ENCODE assay signal across 11 cellular contexts in genomic region chr3:172103724-172104123, GRCh38.
DNase-seq lines count a peak whose midpoint lies in the region; ATAC-seq, FAIRE-seq and TF ChIP-seq lines count a peak whose summit lies in the region.
"Had no signal": no experiment of that assay in that cellular context is flagged by ENCODE, and none has a peak within 500 bp of the region (broad histone marks: within the 10 kb centered on the region; RNA-seq: fewer than 3 reads in every experiment).

No MANE protein-coding gene starts in this region.

- in situ Hi-C loops in GM23248 (cut with MboI), result no loop called here

- H3K27me3 ChIP-seq in GM23248 (replicated peaks; ENCODE audit: insufficient read depth), result no peaks in the 10 kb centered on the region
- no peaks in the 10 kb centered on the region for H3K27me3 ChIP-seq in pancreas
- H3K27me3 ChIP-seq in testis, result no peaks in the 10 kb centered on the region
- H3K27me3 ChIP-seq in H7 (ENCODE audit: control insufficient read depth, insufficient read depth, low read length), result no peaks in the 10 kb centered on the region

- H3K9ac ChIP-seq in GM23248, result peak overlapping the region; percentile 38

- intact Hi-C loops in pancreas (cut with DNase I), result no loop called here
- intact Hi-C loops in testis (cut with DNase I; ENCODE audit: low total_unique reads), result no loop called here

- peak in 2 of 4 donors; percentile 11 to 13 for ATAC-seq in pancreas

- H4K20me1 ChIP-seq in GM23248 (ENCODE audit: insufficient read depth), result peaks cover 34% of the 10 kb centered on the region

- no peak for TF ChIP-seq CTCF in fibroblast of mammary gland (conservative IDR thresholded peaks at IDR 0.05; ENCODE audit: control insufficient read depth, insufficient read depth, low read depth, low read length)
- no peak for TF ChIP-seq CTCF in pancreas (IDR thresholded peaks at IDR 0.05)
- TF ChIP-seq CTCF in testis (IDR thresholded peaks at IDR 0.05), result no peak

- no peaks in the 10 kb centered on the region for H3K9me2 ChIP-seq in GM23248 (ENCODE audit: insufficient read depth)

- H3K79me2 ChIP-seq in GM23248 (ENCODE audit: insufficient read depth), result peaks cover 100% of the 10 kb centered on the region

- peak overlapping the region; percentile 59 for H3K4me2 ChIP-seq in GM23248 (ENCODE audit: unreplicated experiment)

- H2AFZ ChIP-seq in GM23248, result no peak overlapping the region

- no peaks in the 10 kb centered on the region for H3K9me3 ChIP-seq in GM23248 (ENCODE audit: low read depth)
- H3K9me3 ChIP-seq in pancreas, result no peaks in the 10 kb centered on the region
- H3K9me3 ChIP-seq in testis, result no peaks in the 10 kb centered on the region

- peaks cover 67% of the 10 kb centered on the region for H3F3A ChIP-seq in GM23248 (ENCODE audit: insufficient read depth)

- FAIRE-seq in pancreas (lab: Jason Lieb, UNC), result no peak
- FAIRE-seq: islet of Langerhans, TTC549 had no signal

- H3K4me1 ChIP-seq in GM23248 (ENCODE audit: insufficient read depth) (peaks cover 66% of the 10 kb centered on the region), pancreas (peaks cover 38 to 71% (median 56%) of the 10 kb centered on the region in 3 donors), testis (peaks cover 13% of the 10 kb centered on the region)

- TF ChIP-seq POLR2A in testis (IDR thresholded peaks at IDR 0.05), result no peak

- H3K4me3 ChIP-seq in GM23248, result peak overlapping the region; percentile 33; the same call in 1 of the 2 replicates
- H3K4me3 ChIP-seq in fibroblast of mammary gland (ENCODE audit: control insufficient read depth, low read depth, low read length), result no peak overlapping the region
- H3K4me3 ChIP-seq in pancreas, result no peak overlapping the region
- H3K4me3 ChIP-seq in testis, result no peak overlapping the region
- no peak overlapping the region for H3K4me3 ChIP-seq in H7 (ENCODE audit: insufficient read depth, low read depth, low read length)

- 44 to 51% methylated on average over 2 of the region's 2 CpGs for WGBS in GM23248 (ENCODE audit: low coverage in 1 of 2, low lambda C conversion rate in 2 of 2, missing lambda C conversion rate in 2 of 2), 2 experiments
- 14 to 35% methylated on average over 2 of the region's 2 CpGs for WGBS in pancreas, 2 donors
- 44 to 49% methylated on average over 2 of the region's 2 CpGs for WGBS in testis, 2 donors

- DNase-seq in GM23248, result peak; percentile 86
- peak; percentile 41 to 71 for DNase-seq in NCI-H524 (lab: John Stamatoyannopoulos, UW)
- peak; percentile 58 for DNase-seq in fibroblast of mammary gland (ENCODE audit: low read depth)
- DNase-seq in pancreas, result no peak
- DNase-seq in midbrain (lab: John Stamatoyannopoulos, UW), result no peak
- no peak for DNase-seq in testis
- DNase-seq in H7, result no peak
- no peak for DNase-seq in activated T-cell treated with anti-CD3 and anti-CD28 coated beads, Interleukin-2, amount 50 U/mL, for 48 hours
- DNase-seq: aorta had no signal

- no peaks in the 10 kb centered on the region; the same call in 1 of the 2 replicates for H3K36me3 ChIP-seq in GM23248 (ENCODE audit: low read depth)
- H3K36me3 ChIP-seq in pancreas, result no peaks in the 10 kb centered on the region
- H3K36me3 ChIP-seq in testis (ENCODE audit: low read depth, missing control alignments), result no peaks in the 10 kb centered on the region
- H3K36me3 ChIP-seq in H7 (replicated peaks; ENCODE audit: control insufficient read depth, insufficient read depth, low read length), result no peaks in the 10 kb centered on the region

- peak overlapping the region; percentile 62 for H3K27ac ChIP-seq in GM23248
- peak overlapping the region in 3 of 4 donors; percentile 10 to 74 (median 45) for H3K27ac ChIP-seq in pancreas
- H3K27ac ChIP-seq in testis, result no peak overlapping the region

Comparison
In these comparisons a context has a peak if more than half of its experiments do, and no peak if none do; other contexts are left out.
1. DNase-seq: peak in GM23248 (single experiment), NCI-H524 (2 of 2) and fibroblast of mammary gland (single experiment); none in pancreas (0 of 6), midbrain (single experiment), testis (single experiment), H7 (single experiment) and activated T-cell treated with anti-CD3 and anti-CD28 coated beads, Interleukin-2, amount 50 U/mL, for 48 hours (0 of 2).
2. H3K27ac ChIP-seq: peak in GM23248 (single experiment) and pancreas (3 of 4); none in testis (0 of 2).